Comparison of ENCODE assay signal across 19 cellular contexts in the genomic region with DNA sequence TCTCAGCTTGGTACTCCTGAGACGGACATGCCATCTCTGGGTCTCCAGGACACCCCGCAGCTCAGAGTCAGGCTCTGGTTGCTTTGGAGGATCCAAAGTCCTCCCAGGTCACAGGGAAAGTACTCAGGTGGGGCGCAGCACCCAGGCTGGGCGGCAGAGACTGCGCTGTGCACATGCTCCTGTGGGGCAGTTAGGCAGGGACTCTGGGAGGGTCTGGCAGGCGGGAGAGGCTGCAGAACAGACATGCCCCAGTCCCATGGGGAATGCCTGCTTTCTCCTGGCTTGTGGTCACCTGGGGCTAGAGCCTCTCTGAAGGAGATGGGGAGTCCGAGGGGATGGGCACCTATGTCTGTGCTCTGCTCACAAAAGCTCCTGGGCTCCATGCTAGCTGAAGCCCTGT.
"Had no signal": no experiment of that assay in that cellular context is flagged by ENCODE, and none has a peak within 500 bp of the region (broad histone marks: within the 10 kb centered on the region; RNA-seq: fewer than 3 reads in every experiment).

No MANE protein-coding gene starts in this region.

- H3K36me3 ChIP-seq: breast epithelium, WERI-Rb-1 had no signal

- H2AFZ ChIP-seq: hepatocyte had no signal

- H3K9me3 Mint-ChIP-seq: activated CD4-positive, alpha-beta T cell treated with anti-CD3 and anti-CD28 coated beads, Interleukin-2, amount 10 ng/mL, durations not matched to agents 7 days and 5 days; activated naive CD4-positive, alpha-beta T cell treated with anti-CD3 and anti-CD28 coated beads, Interleukin-2, amount 50 U/mL, for 72 hours; nephron progenitor cell had no signal

- H3K4me1 Mint-ChIP-seq: nephron progenitor cell had no signal

- H3K27ac Mint-ChIP-seq: activated CD4-positive, alpha-beta T cell treated with anti-CD3 and anti-CD28 coated beads, Interleukin-2, amount 10 ng/mL, durations not matched to agents 7 days and 5 days; nephron progenitor cell had no signal

- H3K4me1 ChIP-seq: breast epithelium, thyroid gland had no signal

- H3K4me2 ChIP-seq: hepatocyte had no signal

- H3K27me3 ChIP-seq: adrenal gland, breast epithelium, hepatocyte, thyroid gland had no signal

- H3K4me3 Mint-ChIP-seq: activated CD4-positive, alpha-beta T cell treated with anti-CD3 and anti-CD28 coated beads, Interleukin-2, amount 10 ng/mL, durations not matched to agents 7 days and 5 days; nephron progenitor cell had no signal

- H3K36me3 Mint-ChIP-seq: activated naive CD4-positive, alpha-beta T cell treated with anti-CD3 and anti-CD28 coated beads, Interleukin-2, amount 50 U/mL, for 72 hours had no signal

- H3K9me3 ChIP-seq: adrenal gland, breast epithelium, SK-N-SH, thyroid gland had no signal

- H3K79me2 ChIP-seq: hepatocyte had no signal

- DNase-seq: activated CD4-positive, alpha-beta T cell treated with anti-CD3 and anti-CD28 coated beads, Interleukin-2, amount 10 ng/mL, durations not matched to agents 7 days and 5 days; activated CD4-positive, CD25-positive, alpha-beta regulatory T cell treated with anti-CD3 and anti-CD28 coated beads, Interleukin-2, amount 50 U/mL, for 72 hours; activated T-cell treated with anti-CD3 and anti-CD28 coated beads, Interleukin-2, amount 50 U/mL, for 1 hour; effector CD8-positive, alpha-beta T cell; foreskin melanocyte; glutamatergic neuron; mesenchymal stem cell; nephron progenitor cell; nucleus accumbens; SK-N-SH; stimulated activated CD4-positive, alpha-beta T cell treated with anti-CD3 and anti-CD28 coated beads, Interleukin-2, amount 100 ng/mL, for 48 hours; stimulated activated CD8-positive, alpha-beta memory T cell treated with anti-CD3 and anti-CD28 coated beads, Interleukin-4, amount 100 ng/mL, for 48 hours; stimulated activated naive CD4-positive, alpha-beta T cell treated with Interleukin-2 at 50 U/mL for 16 hours; thyroid gland; WERI-Rb-1 had no signal

- H3K4me3 ChIP-seq: adrenal gland, breast epithelium, hepatocyte, thyroid gland had no signal

- H3K27ac ChIP-seq: breast epithelium, hepatocyte, thyroid gland, WERI-Rb-1 had no signal
